ENCODE assay signal across 13 cellular contexts in the genomic region with DNA sequence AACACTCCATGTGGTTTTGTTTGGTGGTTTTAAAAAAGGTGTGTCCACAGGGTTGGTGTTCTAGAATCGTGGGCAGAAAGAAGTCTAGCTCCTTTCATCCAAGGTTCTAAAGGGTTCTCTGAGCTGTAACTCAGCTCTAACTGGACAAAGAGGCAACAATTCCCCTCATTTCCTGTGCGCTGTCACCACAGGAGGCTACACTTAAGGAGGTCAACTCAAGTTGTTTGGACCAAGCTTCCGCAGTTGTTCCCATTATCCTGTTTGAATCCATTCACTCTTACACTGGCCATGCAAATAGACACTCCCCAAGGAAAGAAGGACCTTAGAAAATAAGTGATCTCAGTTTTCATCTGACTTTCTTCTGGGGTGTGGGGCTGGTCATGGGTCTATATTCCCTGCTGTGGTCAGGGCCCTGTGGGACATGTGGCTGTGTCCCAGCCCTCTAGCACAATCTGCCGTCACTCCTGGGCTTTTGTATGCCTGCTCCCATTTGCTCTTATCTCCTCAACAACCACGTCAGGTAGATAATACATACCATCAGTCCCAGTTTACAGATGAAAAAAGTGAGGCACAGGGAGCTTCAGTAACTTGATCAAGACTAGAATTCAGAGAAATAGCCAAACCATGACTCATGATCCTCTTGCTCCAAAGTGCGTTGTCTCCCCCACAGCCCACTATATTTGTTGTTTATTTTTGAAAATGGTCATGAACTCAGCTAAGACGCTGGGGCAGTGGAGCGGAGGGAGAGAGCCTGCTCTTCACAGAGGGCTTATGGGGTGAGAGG.
A peak's percentile ranks its signal among the peaks of the same experiment; 100 is the strongest.
DNase-seq lines count a peak whose midpoint lies in the region; ATAC-seq and TF ChIP-seq lines count a peak whose summit lies in the region.
"Had no signal": no experiment of that assay in that cellular context is flagged by ENCODE, and none has a peak within 500 bp of the region (broad histone marks: within the 10 kb centered on the region; RNA-seq: fewer than 3 reads in every experiment).

No MANE protein-coding gene starts in this region.

- DNase-seq in EH (ENCODE audit: low read depth) (peak; percentile 40), SW480 (ENCODE audit: low spot score) (peak; percentile 16), fibroblast of villous mesenchyme (ENCODE audit: low read depth) (peak; percentile 72), sigmoid colon (no peak), NCI-H69 (lab: John Stamatoyannopoulos, UW) (no peak), NCI-H526 (lab: John Stamatoyannopoulos, UW) (no peak)
- no peak for DNase-seq in effector memory CD4-positive, alpha-beta T cell
- DNase-seq: NCI-H2171 treated with DMSO at 0.1 percent for 48 hours, RPMI8226 had no signal

- peak overlapping the region; percentile 56 to 67 (median 66) for H3K27ac ChIP-seq in sigmoid colon
- no peak overlapping the region for H3K27ac ChIP-seq in effector memory CD4-positive, alpha-beta T cell (ENCODE audit: insufficient read depth, low read length, poor library complexity, severe bottlenecking)
- H3K27ac ChIP-seq: GM23248 had no signal

- no peaks in the 10 kb centered on the region for H3K36me3 ChIP-seq in sigmoid colon
- no peaks in the 10 kb centered on the region for H3K36me3 ChIP-seq in effector memory CD4-positive, alpha-beta T cell (ENCODE audit: control insufficient read depth, insufficient read depth, low read length)
- H3K36me3 ChIP-seq: BLaER1 treated with 17β-estradiol and CSF1 and Interleukin-3, amounts not matched to agents 10 nM and 100 nM; thoracic aorta had no signal

- H3K9me3 ChIP-seq in sigmoid colon, result peaks cover 0 to 4% (median 0%) of the 10 kb centered on the region in 4 donors
- H3K9me3 ChIP-seq in effector memory CD4-positive, alpha-beta T cell (ENCODE audit: control insufficient read depth, low read length), result no peaks in the 10 kb centered on the region
- H3K9me3 ChIP-seq: thoracic aorta had no signal

- no peak for ATAC-seq in GM19324 (IDR thresholded peaks at IDR 0.05; ENCODE audit: low FRiP score, unreplicated experiment)

- TF ChIP-seq CTCF in fibroblast of villous mesenchyme (IDR thresholded peaks at IDR 0.05; ENCODE audit: insufficient read depth, low read depth, low read length) (no peak), sigmoid colon (IDR thresholded peaks at IDR 0.05) (no peak)

- no peaks in the 10 kb centered on the region for H3K27me3 ChIP-seq in sigmoid colon
- H3K27me3 ChIP-seq in effector memory CD4-positive, alpha-beta T cell (replicated peaks; ENCODE audit: control insufficient read depth, insufficient read depth, low read length, poor library complexity, severe bottlenecking), result no peaks in the 10 kb centered on the region
- H3K27me3 ChIP-seq: BLaER1 treated with 17β-estradiol and CSF1 and Interleukin-3, amounts not matched to agents 10 nM and 100 nM had no signal

- H3K4me1 ChIP-seq in sigmoid colon, result peaks cover 0 to 29% (median 24%) of the 10 kb centered on the region in 4 donors
- H3K4me1 ChIP-seq in effector memory CD4-positive, alpha-beta T cell (ENCODE audit: control insufficient read depth, insufficient read depth, low read length, poor library complexity, severe bottlenecking), result no peaks in the 10 kb centered on the region

- no peak for TF ChIP-seq EP300 in sigmoid colon (IDR thresholded peaks at IDR 0.05)

- WGBS in sigmoid colon, 2 donors, result 81 to 85% methylated on average over 8 of the region's 8 CpGs

- TF ChIP-seq POLR2A in sigmoid colon (IDR thresholded peaks at IDR 0.05), result no peak

- intact Hi-C loops in sigmoid colon (cut with DNase I), result no loop called here

- H3K4me3 ChIP-seq in fibroblast of villous mesenchyme (ENCODE audit: low read depth, low read length) (no peak overlapping the region), sigmoid colon (no peak overlapping the region)
- H3K4me3 ChIP-seq in effector memory CD4-positive, alpha-beta T cell (ENCODE audit: insufficient read depth, low read depth, low read length, poor library complexity, severe bottlenecking), result no peak overlapping the region
- H3K4me3 ChIP-seq: BLaER1 treated with 17β-estradiol and CSF1 and Interleukin-3, amounts not matched to agents 10 nM and 100 nM; GM23248; thoracic aorta had no signal

Comparison
In these comparisons a context has a peak if more than half of its experiments do, and no peak if none do; other contexts are left out.
1. DNase-seq: peak in EH (single experiment), SW480 (single experiment) and fibroblast of villous mesenchyme (single experiment); none in sigmoid colon (single experiment), NCI-H69 (single experiment), NCI-H526 (0 of 2) and effector memory CD4-positive, alpha-beta T cell (0 of 3).